13 cellular contexts compared by ENCODE assay signal in the genomic region with DNA sequence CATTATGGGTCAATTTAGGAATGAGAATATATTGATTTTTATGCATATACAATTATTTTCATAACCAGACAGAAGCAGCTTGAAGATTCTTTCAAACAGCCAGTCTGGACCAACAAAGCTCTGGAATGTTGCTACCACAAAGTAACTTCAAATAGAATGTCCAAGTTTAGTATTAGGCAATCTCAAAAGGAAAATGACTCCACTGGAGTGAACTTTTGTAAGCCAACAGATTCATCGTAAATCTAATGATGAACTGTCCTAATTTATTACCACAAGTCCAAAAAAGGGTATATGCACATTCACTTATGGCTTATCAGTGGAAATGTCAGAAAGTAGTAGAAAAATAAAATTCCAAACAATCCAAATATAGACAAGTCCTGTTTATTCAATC. TPM values are rescaled to one million over a fixed set of nuclear protein-coding genes. Genes with fewer than 3 reads are reported as not detected.
DNase-seq lines count a peak whose midpoint lies in the region; ATAC-seq and TF ChIP-seq lines count a peak whose summit lies in the region.
"Had no signal": no experiment of that assay in that cellular context is flagged by ENCODE, and none has a peak within 500 bp of the region (broad histone marks: within the 10 kb centered on the region; RNA-seq: fewer than 3 reads in every experiment).

No MANE protein-coding gene starts in this region.

- no peaks in the 10 kb centered on the region for H3K36me3 ChIP-seq in SK-N-SH (replicated peaks in 1 of 2; ENCODE audit: control insufficient read depth in 1 of 2, insufficient read depth in 2 of 2, low read length in 1 of 2)
- H3K36me3 ChIP-seq in brain microvascular endothelial cell (replicated peaks): no peaks in the 10 kb centered on the region
- H3K36me3 ChIP-seq in mesenchymal stem cell (ENCODE audit: control insufficient read depth in 1 of 2, insufficient read depth in 2 of 2, low read depth in 1 of 2, low read length in 2 of 2): peaks cover 0 to 18% of the 10 kb centered on the region in 2 experiments
- no peaks in the 10 kb centered on the region for H3K36me3 ChIP-seq in uterus
- H3K36me3 ChIP-seq: ovary had no signal

- H3K27ac ChIP-seq in SK-N-SH (ENCODE audit: low read depth in 2 of 2, low read length in 1 of 2) (no peak overlapping the region), brain microvascular endothelial cell (peak overlapping the region; percentile 72), mesenchymal stem cell (ENCODE audit: low read length, poor library complexity, severe bottlenecking) (no peak overlapping the region), uterus (peak overlapping the region; percentile 47 to 88)
- H3K27ac ChIP-seq: 22Rv1, ovary had no signal

- no peak overlapping the region for H4K91ac ChIP-seq in mesenchymal stem cell (ENCODE audit: low read length)

- TF ChIP-seq CTCF in SK-N-SH (IDR thresholded peaks at IDR 0.05) (no peak), brain microvascular endothelial cell (IDR thresholded peaks at IDR 0.05; ENCODE audit: low read depth, low read length, missing control alignments) (no peak), uterus (IDR thresholded peaks at IDR 0.05) (no peak), mesothelial cell of epicardium (IDR thresholded peaks at IDR 0.05; ENCODE audit: unreplicated experiment) (no peak)

- no peak for DNase-seq in SK-N-SH
- DNase-seq in brain microvascular endothelial cell: peak; percentile 35
- DNase-seq in mesenchymal stem cell: peak; percentile 63
- DNase-seq in uterus: no peak
- no peak for DNase-seq in GM19238 (ENCODE audit: insufficient read length, low spot score)
- no peak for DNase-seq in dedifferentiated amniotic fluid mesenchymal stem cell (ENCODE audit: extremely low spot score)
- no peak for DNase-seq in mesothelial cell of epicardium (ENCODE audit: low spot score in 2 of 2, unreplicated experiment in 2 of 2)
- DNase-seq: ovary had no signal

- peaks cover 9% of the 10 kb centered on the region for H3K36me3 Mint-ChIP-seq in mesothelial cell of epicardium

- TF ChIP-seq RAD21 in SK-N-SH (IDR thresholded peaks at IDR 0.05; ENCODE audit: low read length): no peak

- no peaks in the 10 kb centered on the region; the same call in 1 of the 2 replicates for H4K20me1 ChIP-seq in SK-N-SH (ENCODE audit: insufficient read depth)

- in situ Hi-C loops in brain microvascular endothelial cell (cut with HindIII; ENCODE audit: low pct_ligation_motif_present, low sequenced_read_pairs): no loop called here

- H3K27me3 ChIP-seq in SK-N-SH (ENCODE audit: insufficient read depth): no peaks in the 10 kb centered on the region
- no peaks in the 10 kb centered on the region for H3K27me3 ChIP-seq in brain microvascular endothelial cell (replicated peaks)
- no peaks in the 10 kb centered on the region for H3K27me3 ChIP-seq in mesenchymal stem cell (ENCODE audit: control insufficient read depth in 1 of 2, insufficient read depth in 1 of 2, low read length in 2 of 2)
- H3K27me3 ChIP-seq in uterus: no peaks in the 10 kb centered on the region
- H3K27me3 ChIP-seq: ovary had no signal

- no peak overlapping the region for H3K4me3 Mint-ChIP-seq in mesothelial cell of epicardium

- H3K9ac ChIP-seq in SK-N-SH (no peak overlapping the region), mesenchymal stem cell (ENCODE audit: low read length) (peak overlapping the region; percentile 79)

- H3K4me3 ChIP-seq in SK-N-SH (ENCODE audit: low read depth in 2 of 2, low read length in 1 of 2) (no peak overlapping the region), brain microvascular endothelial cell (ENCODE audit: low read depth, low read length) (no peak overlapping the region), mesenchymal stem cell (ENCODE audit: insufficient read depth in 1 of 2, low read depth in 1 of 2, low read length in 2 of 2) (no peak overlapping the region), uterus (no peak overlapping the region)

- H3K4me1 Mint-ChIP-seq in mesothelial cell of epicardium: peaks cover 26% of the 10 kb centered on the region

- peaks cover 0 to 13% of the 10 kb centered on the region in 2 experiments; a peak in 2 of 4 replicates for H3K4me1 ChIP-seq in SK-N-SH (ENCODE audit: control insufficient read depth in 1 of 2, insufficient read depth in 2 of 2, low read depth in 1 of 2, low read length in 1 of 2)
- H3K4me1 ChIP-seq in mesenchymal stem cell (ENCODE audit: control insufficient read depth, insufficient read depth, low read depth, low read length): peaks cover 2% of the 10 kb centered on the region
- H3K4me1 ChIP-seq in uterus: no peaks in the 10 kb centered on the region

- H2BK12ac ChIP-seq in mesenchymal stem cell (ENCODE audit: low read length in 2 of 2): no peak overlapping the region

- 48% methylated on average over 1 of the region's 1 CpG for WGBS in SK-N-SH (ENCODE audit: low lambda C conversion rate)
- WGBS in mesenchymal stem cell: no CpG with 5 or more reads among the region's 1 CpG

- peaks cover 3% of the 10 kb centered on the region for H3K79me1 ChIP-seq in mesenchymal stem cell (replicated peaks; ENCODE audit: low read length, poor library complexity, severe bottlenecking)

- H3K18ac ChIP-seq in mesenchymal stem cell (ENCODE audit: low read depth in 1 of 2, low read length in 2 of 2): no peak overlapping the region

- H3K79me2 ChIP-seq in SK-N-SH (ENCODE audit: insufficient read depth): no peaks in the 10 kb centered on the region

- CTCF ChIA-PET in SK-N-SH (lab: Yijun Ruan, JAX): interaction anchor here (0.7 to 1.6 kb wide), 8 partner anchors 8 to 268 kb away, joined by 3 to 12 read pairs (median 3); no protein-coding TSS in a partner anchor

- H2BK120ac ChIP-seq in mesenchymal stem cell (ENCODE audit: low read depth, low read length): no peak overlapping the region

- peaks cover 8% of the 10 kb centered on the region for H3K9me3 Mint-ChIP-seq in mesothelial cell of epicardium

- H3K9me3 ChIP-seq in SK-N-SH: no peaks in the 10 kb centered on the region
- no peaks in the 10 kb centered on the region for H3K9me3 ChIP-seq in mesenchymal stem cell (ENCODE audit: control insufficient read depth, low read length)
- no peaks in the 10 kb centered on the region for H3K9me3 ChIP-seq in uterus
- H3K9me3 ChIP-seq: ovary had no signal

- H2BK15ac ChIP-seq in mesenchymal stem cell (ENCODE audit: low read depth, poor library complexity, severe bottlenecking): no peak overlapping the region

- no peaks in the 10 kb centered on the region for H3F3A ChIP-seq in SK-N-SH (replicated peaks; ENCODE audit: insufficient read depth)

- H3K14ac ChIP-seq in mesenchymal stem cell (ENCODE audit: low read length in 2 of 2): no peak overlapping the region

- TF ChIP-seq POLR2A in uterus (IDR thresholded peaks at IDR 0.05): no peak

- no peak overlapping the region for H3K23ac ChIP-seq in mesenchymal stem cell (ENCODE audit: low read length in 2 of 2)

- no peak for ATAC-seq in SK-N-SH treated with all-trans-retinoic acid at 6 μM for 48 hours

- no peak overlapping the region for H3K4ac ChIP-seq in mesenchymal stem cell (ENCODE audit: low read depth in 1 of 2, low read length in 2 of 2)

- no peak overlapping the region for H3K27ac Mint-ChIP-seq in mesothelial cell of epicardium

- H2AFZ ChIP-seq in SK-N-SH (ENCODE audit: low read depth): no peak overlapping the region
- no peak overlapping the region for H2AFZ ChIP-seq in mesenchymal stem cell (ENCODE audit: low read depth, low read length)

- POLR2A ChIA-PET in SK-N-SH (lab: Yijun Ruan, JAX): no interaction called here

- H3K27me3 Mint-ChIP-seq in mesothelial cell of epicardium (ENCODE audit: low read depth): no peaks in the 10 kb centered on the region

- no peak overlapping the region for H4K8ac ChIP-seq in mesenchymal stem cell (ENCODE audit: low read length)

- TF ChIP-seq EP300 in SK-N-SH (IDR thresholded peaks at IDR 0.05; ENCODE audit: borderline replicate concordance in 1 of 2, low read depth in 1 of 2, low read length in 1 of 2): no peak

- H2AK5ac ChIP-seq in mesenchymal stem cell (ENCODE audit: low read length, severe bottlenecking): no peak overlapping the region

- H2BK5ac ChIP-seq in mesenchymal stem cell (ENCODE audit: low read depth, low read length, poor library complexity, severe bottlenecking): no peak overlapping the region

- H3K4me2 ChIP-seq in SK-N-SH (no peak overlapping the region; the same call in 1 of the 2 replicates), mesenchymal stem cell (ENCODE audit: low read length, poor library complexity, severe bottlenecking) (no peak overlapping the region)

- H3K9me2 ChIP-seq in SK-N-SH: no peaks in the 10 kb centered on the region

- intact Hi-C loops in uterus (cut with DNase I; ENCODE audit: low total_unique reads): no loop called here

TF ChIP-seq in SK-N-SH treated with all-trans-retinoic acid at 6 μM for 48 hours, 23 proteins besides CTCF, POLR2A, EP300 and RAD21:
- TF ChIP-seq ZFP3 (CRISPR knock-in tag; IDR thresholded peaks at IDR 0.05): no peak
- peak; percentile 50; the same call in 1 of the 2 replicates for TF ChIP-seq ISL1 (CRISPR knock-in tag; IDR thresholded peaks at IDR 0.05)

TF ChIP-seq in SK-N-SH, 30 proteins besides CTCF, POLR2A, EP300 and RAD21:
- TF ChIP-seq GATA2 (CRISPR knock-in tag; IDR thresholded peaks at IDR 0.05) (no peak), EZH2phosphoT487 (IDR thresholded peaks at IDR 0.05; ENCODE audit: borderline replicate concordance, low read depth) (no peak), FOSL2 (IDR thresholded peaks at IDR 0.05; ENCODE audit: borderline replicate concordance, low read depth) (no peak), GABPA (IDR thresholded peaks at IDR 0.05; ENCODE audit: low read depth) (no peak), MEF2A (IDR thresholded peaks at IDR 0.05; ENCODE audit: borderline replicate concordance, low read depth) (no peak), FOXM1 (IDR thresholded peaks at IDR 0.05; ENCODE audit: low read depth) (no peak), SMC3 (IDR thresholded peaks at IDR 0.05; ENCODE audit: low read depth, low read length) (no peak), CHD2 (IDR thresholded peaks at IDR 0.05; ENCODE audit: low read length, partially characterized antibody) (no peak), YY1 (IDR thresholded peaks at IDR 0.05; ENCODE audit: low read depth) (no peak)
- TF ChIP-seq, protein P1, sequence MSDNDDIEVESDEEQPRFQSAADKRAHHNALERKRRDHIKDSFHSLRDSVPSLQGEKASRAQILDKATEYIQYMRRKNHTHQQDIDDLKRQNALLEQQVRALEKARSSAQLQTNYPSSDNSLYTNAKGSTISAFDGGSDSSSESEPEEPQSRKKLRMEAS (IDR thresholded peaks at IDR 0.05; ENCODE audit: low read depth): no peak

RNA-seq across cellular contexts. Expression of a gene that starts 3.6 kb away (rescaled TPM):
- polyA plus RNA-seq in SK-N-SH (2012; rRNA removed): 0.05 TPM in 1 of 2 replicates, not detected in the other
- 0.03 TPM in 2 replicates for polyA plus RNA-seq in SK-N-SH (2012; cell fraction: cytosol; rRNA removed)
- polyA plus RNA-seq in SK-N-SH (2012; cell fraction: nucleus; rRNA removed): not detected in 2 replicates
- 6.9 TPM for polyA plus RNA-seq in mesenchymal stem cell (2013, experiment 1 of 2)
- 6.7 TPM for polyA plus RNA-seq in mesenchymal stem cell (2013, experiment 2 of 2)
- total RNA-seq in uterus (100 to 1,000 TPM in 3 of 4 donors, 10 to 100 TPM in 1; 45.2 to 194 (median 155) TPM), mesothelial cell of epicardium (0.20 to 0.50 TPM (median 0.47 TPM) in 3 replicates)
- total RNA-seq: H1, NCI-H460, OCI-LY7 had no signal
- polyA plus RNA-seq: H1 had no signal

Comparison
In these comparisons a context has a peak if more than half of its experiments do, and no peak if none do; other contexts are left out.
1. DNase-seq: peak in brain microvascular endothelial cell (single experiment) and mesenchymal stem cell (single experiment); none in SK-N-SH (single experiment), uterus (0 of 2), GM19238 (single experiment), dedifferentiated amniotic fluid mesenchymal stem cell (single experiment) and mesothelial cell of epicardium (0 of 2).
2. H3K27ac ChIP-seq: peak in brain microvascular endothelial cell (single experiment) and uterus (2 of 2); none in SK-N-SH (0 of 2) and mesenchymal stem cell (single experiment).
3. RNA of a gene that starts 3.6 kb away (total RNA-seq): 45.2 to 194 TPM in uterus; 0.20 to 0.50 TPM in mesothelial cell of epicardium; every median in the first group is over 10 times any median in the second.